In the genomic region with DNA sequence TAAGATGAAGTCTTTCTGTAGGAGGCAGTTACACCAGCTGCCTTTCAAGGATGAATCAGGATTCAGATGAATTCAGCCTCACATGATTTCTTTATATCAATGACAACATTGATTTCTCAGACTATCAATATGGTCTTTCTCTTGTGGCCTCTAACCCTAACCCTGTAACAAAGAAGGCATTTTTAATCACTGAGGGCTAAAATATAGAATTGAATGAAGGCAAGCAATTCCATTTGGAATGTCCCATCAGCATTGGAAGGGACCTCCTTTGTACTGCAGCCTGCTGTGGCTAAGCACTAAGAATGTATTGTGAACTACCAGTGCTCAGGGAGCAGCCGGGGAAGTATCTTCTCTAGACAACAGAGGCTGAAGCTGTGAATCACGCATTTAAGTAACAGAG, we compare ENCODE assay signal across 1 cellular context.
TF ChIP-seq lines count a peak whose summit lies in the region.

No MANE protein-coding gene starts in this region.

TF ChIP-seq in IMR-90, 13 proteins besides CTCF, POLR2A, EP300 and RAD21 (continued from another document):
- TF ChIP-seq ELK1 (IDR thresholded peaks at IDR 0.05; ENCODE audit: borderline replicate concordance, low read depth, low read length) (no peak), CHD1 (IDR thresholded peaks at IDR 0.05; ENCODE audit: low read depth, low read length) (no peak)
